Comparison of ENCODE assay signal across 8 cellular contexts in genomic region chr17:38750044-38750311, GRCh38. TPM values are rescaled to one million over a fixed set of nuclear protein-coding genes. Genes with fewer than 3 reads are reported as not detected.
DNase-seq lines count a peak whose midpoint lies in the region.

No MANE protein-coding gene starts in this region.

- H3K9ac ChIP-seq in adipocyte (ENCODE audit: low read length) = peak overlapping the region; percentile 82

- H3K4me1 ChIP-seq in adipocyte (ENCODE audit: control insufficient read depth, insufficient read depth, low read length) = peaks cover 47% of the 10 kb centered on the region

- no peaks in the 10 kb centered on the region for H3K9me3 Mint-ChIP-seq in T-helper 1 cell treated with Interleukin-12 subunit alpha and Interleukin-12 subunit beta and Interleukin-4 antibody, amounts not matched to agents 30 μg/mL and 1 μg/mL, for 36 hours

- H3K27me3 Mint-ChIP-seq in T-helper 1 cell treated with Interleukin-12 subunit alpha and Interleukin-12 subunit beta and Interleukin-4 antibody, amounts not matched to agents 30 μg/mL and 1 μg/mL, for 36 hours (ENCODE audit: low read depth) = peaks cover 39% of the 10 kb centered on the region

- H3K4me3 Mint-ChIP-seq in T-helper 1 cell treated with Interleukin-12 subunit alpha and Interleukin-12 subunit beta and Interleukin-4 antibody, amounts not matched to agents 30 μg/mL and 1 μg/mL, for 36 hours = peak overlapping the region; percentile 99

- H3K27ac ChIP-seq in layer of hippocampus (ENCODE audit: low read depth, low read length) (peak overlapping the region; percentile 65), substantia nigra (ENCODE audit: low read depth, low read length, poor library complexity, severe bottlenecking) (peak overlapping the region; percentile 72)

- H3K36me3 Mint-ChIP-seq in T-helper 1 cell treated with Interleukin-12 subunit alpha and Interleukin-12 subunit beta and Interleukin-4 antibody, amounts not matched to agents 30 μg/mL and 1 μg/mL, for 36 hours (ENCODE audit: low read depth) = peaks cover 13% of the 10 kb centered on the region

- H3K27me3 ChIP-seq in adipocyte (replicated peaks; ENCODE audit: control insufficient read depth, insufficient read depth, low read length) (no peaks in the 10 kb centered on the region), layer of hippocampus (ENCODE audit: control insufficient read depth, insufficient read depth, low read length) (no peaks in the 10 kb centered on the region)

- H3K27ac Mint-ChIP-seq in T-helper 1 cell treated with Interleukin-12 subunit alpha and Interleukin-12 subunit beta and Interleukin-4 antibody, amounts not matched to agents 30 μg/mL and 1 μg/mL, for 36 hours = no peak overlapping the region

- peaks cover 6% of the 10 kb centered on the region for H3K36me3 ChIP-seq in adipocyte (ENCODE audit: control insufficient read depth, insufficient read depth, low read length, severe bottlenecking)

- DNase-seq in T-helper 1 cell (no peak), adipocyte (ENCODE audit: low read depth) (no peak), substantia nigra (lab: John Stamatoyannopoulos, UW) (no peak), ureter (ENCODE audit: low spot score) (no peak), DMS 273 treated with DMSO at 0.1 percent for 48 hours (lab: John Stamatoyannopoulos, UW) (no peak)
- DNase-seq in activated CD8-positive, alpha-beta memory T cell treated with anti-CD3 and anti-CD28 coated beads, Interleukin-2, amount 50 U/mL, for 4 hours = no peak

- no peaks in the 10 kb centered on the region for H3K9me3 ChIP-seq in adipocyte (ENCODE audit: control insufficient read depth, low read length)

- peaks cover 37% of the 10 kb centered on the region for H3K4me1 Mint-ChIP-seq in T-helper 1 cell treated with Interleukin-12 subunit alpha and Interleukin-12 subunit beta and Interleukin-4 antibody, amounts not matched to agents 30 μg/mL and 1 μg/mL, for 36 hours (ENCODE audit: low read depth)

- H3K4me3 ChIP-seq in adipocyte (ENCODE audit: low read length) = peak overlapping the region; percentile 81

RNA-seq across cellular contexts. Expression of gene PCGF2, which starts 1.8 kb away (rescaled TPM):
- total RNA-seq in ureter = 54.5 TPM

RNA-seq across cellular contexts. Expression of gene PSMB3, which starts 2.6 kb away (rescaled TPM):
- total RNA-seq in ureter = 156 TPM

RNA-seq across cellular contexts. Expression of gene CISD3, which starts 19.8 kb away (rescaled TPM):
- total RNA-seq in ureter = 60.1 TPM

RNA-seq across cellular contexts. Expression of gene MLLT6, which starts 44.9 kb away (rescaled TPM):
- 209 TPM for total RNA-seq in ureter

RNA-seq across cellular contexts. Expression of gene PIP4K2B, which starts 49.4 kb away (rescaled TPM):
- total RNA-seq in ureter = 44.7 TPM
